In the genomic region with DNA sequence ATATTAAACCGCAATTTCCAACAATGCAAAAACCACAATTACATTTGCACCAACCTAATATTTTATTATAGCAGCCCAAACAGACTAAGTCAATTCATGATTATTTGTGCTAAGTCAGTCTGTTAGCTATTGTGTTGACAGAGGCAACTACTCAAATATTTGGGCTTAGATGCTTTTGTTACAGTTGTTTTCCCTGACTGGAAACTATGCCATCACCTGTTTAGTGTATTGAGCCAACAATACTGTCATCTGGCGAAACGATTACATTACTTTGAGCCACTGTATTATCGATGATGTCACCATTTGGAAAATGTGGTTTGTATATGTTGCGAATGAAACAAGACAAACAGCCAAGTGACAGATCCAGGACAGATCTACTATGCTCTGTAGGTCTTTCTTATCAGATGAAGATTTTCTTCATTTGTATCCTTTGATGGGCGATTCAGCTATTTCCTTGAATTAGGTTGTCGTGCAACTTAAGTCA, we compare ENCODE assay signal across 16 cellular contexts.
"Had no signal": no experiment of that assay in that cellular context is flagged by ENCODE, and none has a peak within 500 bp of the region (broad histone marks: within the 10 kb centered on the region; RNA-seq: fewer than 3 reads in every experiment).

No MANE protein-coding gene starts in this region.

- ATAC-seq: activated CD8-positive, alpha-beta T cell treated with anti-CD3 and anti-CD28 coated beads for 36 hours; activated naive CD4-positive, alpha-beta T cell treated with anti-CD3 and anti-CD28 coated beads, Interleukin-2, amount 50 U/mL, for 72 hours; activated T-cell treated with anti-CD3 and anti-CD28 coated beads, Interleukin-2, amount 50 U/mL, for 4 hours; left lung; stimulated activated naive CD8-positive, alpha-beta T cell treated with anti-CD3 and anti-CD28 coated beads, Interleukin-15, amount 100 ng/mL, for 72 hours had no signal

- DNase-seq: activated CD4-positive, alpha-beta T cell treated with anti-CD3 and anti-CD28 coated beads for 4 hours; activated CD8-positive, alpha-beta T cell treated with anti-CD3 and anti-CD28 coated beads for 36 hours; activated effector memory CD4-positive, alpha-beta T cell treated with Interleukin-2 at 50 U/mL for 16 hours; activated T-cell treated with anti-CD3 and anti-CD28 coated beads, Interleukin-2, amount 50 U/mL, for 4 hours; amniotic stem cell; caudate nucleus; colonic mucosa; effector CD4-positive, alpha-beta T cell; left lung; mammary epithelial cell; sigmoid colon; spleen; stimulated activated naive CD8-positive, alpha-beta T cell treated with anti-CD3 and anti-CD28 coated beads, Interleukin-15, amount 100 ng/mL, for 72 hours had no signal

- H3K36me3 ChIP-seq: colonic mucosa, esophagus muscularis mucosa, left lung, sigmoid colon, spleen had no signal

- H3K9me3 ChIP-seq: colonic mucosa, esophagus muscularis mucosa, left lung, sigmoid colon, spleen had no signal

- H3K4me1 ChIP-seq: colonic mucosa, esophagus muscularis mucosa, left lung, sigmoid colon had no signal

- H3K4me3 ChIP-seq: colonic mucosa, esophagus muscularis mucosa, hepatocyte, left lung, sigmoid colon, spleen had no signal

- H3K27ac ChIP-seq: colonic mucosa, esophagus muscularis mucosa, hepatocyte, left lung, sigmoid colon, spleen had no signal
